Comparison of ENCODE assay signal across 21 cellular contexts in genomic region chr7:38248069-38248567, GRCh38.
DNase-seq lines count a peak whose midpoint lies in the region; ATAC-seq, FAIRE-seq and TF ChIP-seq lines count a peak whose summit lies in the region.
"Had no signal": no experiment of that assay in that cellular context is flagged by ENCODE, and none has a peak within 500 bp of the region (broad histone marks: within the 10 kb centered on the region; RNA-seq: fewer than 3 reads in every experiment).

No MANE protein-coding gene starts in this region.

- ATAC-seq in HG03342 (IDR thresholded peaks at IDR 0.05; ENCODE audit: unreplicated experiment), result no peak
- ATAC-seq: A549, HCT116, PC-3 had no signal

- H3K4me3 ChIP-seq in bronchial epithelial cell (ENCODE audit: low read depth, low read length) (no peak overlapping the region), neural progenitor cell (no peak overlapping the region)
- H3K4me3 ChIP-seq: A549 had no signal

- no peak overlapping the region for H3K9ac ChIP-seq in neural progenitor cell

- no peak overlapping the region for H3K4me2 ChIP-seq in neural progenitor cell
- H3K4me2 ChIP-seq: A549 had no signal

- H3K79me2 ChIP-seq in neural progenitor cell (ENCODE audit: low read depth), result no peaks in the 10 kb centered on the region

- peaks cover 22% of the 10 kb centered on the region for H3K4me1 Mint-ChIP-seq in activated T-cell treated with anti-CD3 and anti-CD28 coated beads, Interleukin-2, amount 50 U/mL, for 24 hours (ENCODE audit: low read depth)
- no peaks in the 10 kb centered on the region for H3K4me1 Mint-ChIP-seq in neural progenitor cell

- no peaks in the 10 kb centered on the region for H3K36me3 ChIP-seq in bronchial epithelial cell (ENCODE audit: control insufficient read depth, insufficient read depth, low read length)
- no peaks in the 10 kb centered on the region for H3K36me3 ChIP-seq in neural progenitor cell

- H2AFZ ChIP-seq in neural progenitor cell (replicated peaks), result peak overlapping the region; percentile 50

- H3K9me3 Mint-ChIP-seq in activated T-cell treated with anti-CD3 and anti-CD28 coated beads, Interleukin-2, amount 50 U/mL, for 24 hours, result no peaks in the 10 kb centered on the region
- H3K9me3 Mint-ChIP-seq in neural progenitor cell, result no peaks in the 10 kb centered on the region
- H3K9me3 Mint-ChIP-seq: CD4-positive, alpha-beta memory T cell had no signal

- H3K4me1 ChIP-seq in neural progenitor cell, result no peaks in the 10 kb centered on the region
- H3K4me1 ChIP-seq: A549 had no signal

- no peaks in the 10 kb centered on the region for H4K20me1 ChIP-seq in neural progenitor cell (ENCODE audit: low read depth)

- H3K27me3 ChIP-seq in bronchial epithelial cell (ENCODE audit: control insufficient read depth, insufficient read depth, low read length), result no peaks in the 10 kb centered on the region
- no peaks in the 10 kb centered on the region for H3K27me3 ChIP-seq in neural progenitor cell

- FAIRE-seq in bronchial epithelial cell (lab: Jason Lieb, UNC), result peak; percentile 68

- no peak for DNase-seq in activated T-cell treated with anti-CD3 and anti-CD28 coated beads, Interleukin-2, amount 50 U/mL, for 24 hours
- no peak for DNase-seq in activated T-cell treated with anti-CD3 and anti-CD28 coated beads for 4 hours
- DNase-seq in bronchial epithelial cell (ENCODE audit: low read depth), result no peak
- DNase-seq in neural progenitor cell (ENCODE audit: low spot score), result no peak
- DNase-seq in SW480 (ENCODE audit: low spot score), result no peak
- no peak for DNase-seq in stimulated activated CD4-positive, alpha-beta T cell treated with anti-CD3 and anti-CD28 coated beads, Interleukin-2, amount 100 ng/mL, for 24 hours
- DNase-seq: CD4-positive, alpha-beta memory T cell; DMS79; GOT3; KBM-7; NCI-H1417; NCI-H187 treated with DMSO at 0.1 percent for 48 hours; NCI-H226; NCI-H524 treated with DMSO at 0.1 percent for 48 hours; PC-3; RPMI8226; SHP77 treated with DMSO at 0.1 percent for 48 hours had no signal

- H3K4me3 Mint-ChIP-seq in activated T-cell treated with anti-CD3 and anti-CD28 coated beads, Interleukin-2, amount 50 U/mL, for 24 hours, result peak overlapping the region; percentile 26
- H3K4me3 Mint-ChIP-seq in neural progenitor cell, result no peak overlapping the region

- H3K36me3 Mint-ChIP-seq in activated T-cell treated with anti-CD3 and anti-CD28 coated beads, Interleukin-2, amount 50 U/mL, for 24 hours (ENCODE audit: low read depth), result peaks cover 7% of the 10 kb centered on the region
- H3K36me3 Mint-ChIP-seq in neural progenitor cell, result no peaks in the 10 kb centered on the region

- TF ChIP-seq CTCF in VCaP (conservative IDR thresholded peaks at IDR 0.05), result no peak
- TF ChIP-seq CTCF in bronchial epithelial cell (IDR thresholded peaks at IDR 0.05; ENCODE audit: insufficient read depth, low read length, severe bottlenecking), result no peak
- no peak for TF ChIP-seq CTCF in neural progenitor cell (IDR thresholded peaks at IDR 0.05)

- H3K27ac Mint-ChIP-seq in activated T-cell treated with anti-CD3 and anti-CD28 coated beads, Interleukin-2, amount 50 U/mL, for 24 hours, result peak overlapping the region; percentile 66
- H3K27ac Mint-ChIP-seq in neural progenitor cell, result no peak overlapping the region

- no peaks in the 10 kb centered on the region for H3K27me3 Mint-ChIP-seq in activated T-cell treated with anti-CD3 and anti-CD28 coated beads, Interleukin-2, amount 50 U/mL, for 24 hours
- no peaks in the 10 kb centered on the region for H3K27me3 Mint-ChIP-seq in neural progenitor cell (ENCODE audit: insufficient read depth, low read depth)
- H3K27me3 Mint-ChIP-seq: CD4-positive, alpha-beta memory T cell had no signal

- no peaks in the 10 kb centered on the region for H3F3A ChIP-seq in neural progenitor cell (ENCODE audit: low read depth)

- no peaks in the 10 kb centered on the region for H3K9me3 ChIP-seq in neural progenitor cell (ENCODE audit: low read depth)
- H3K9me3 ChIP-seq: A549 had no signal

- H3K27ac ChIP-seq in VCaP, result peak overlapping the region; percentile 100
- H3K27ac ChIP-seq in neural progenitor cell, result no peak overlapping the region
- H3K27ac ChIP-seq: A549 had no signal
